ENCODE assay signal across 15 cellular contexts in the genomic region with DNA sequence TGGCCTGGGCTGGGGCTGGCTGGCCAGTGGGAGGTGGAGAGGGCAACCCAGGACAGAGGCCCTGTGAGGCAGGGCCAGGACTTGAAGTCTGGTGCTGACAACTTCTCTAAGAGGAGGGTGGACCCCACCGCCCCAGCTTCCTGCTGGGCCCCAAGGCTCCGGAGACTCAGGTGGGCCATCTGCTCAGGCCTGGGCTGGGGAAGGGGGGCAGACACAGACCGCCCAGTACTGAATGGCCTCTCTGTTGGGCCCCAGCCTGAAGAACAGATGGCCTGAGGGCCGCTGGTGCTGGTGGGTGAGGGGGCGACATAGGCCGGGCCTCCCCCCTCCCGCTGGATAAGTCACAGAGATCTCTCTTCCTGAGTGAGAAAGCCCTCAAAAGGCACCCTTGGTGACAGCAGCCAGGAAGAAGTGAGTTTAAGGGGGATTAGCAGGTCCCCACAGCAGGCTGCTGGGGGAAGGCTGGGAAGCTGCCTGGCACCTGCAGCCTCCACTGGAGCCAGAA. TPM values are rescaled to one million over a fixed set of nuclear protein-coding genes. Genes with fewer than 3 reads are reported as not detected.
A peak's percentile ranks its signal among the peaks of the same experiment; 100 is the strongest.
DNase-seq lines count a peak whose midpoint lies in the region; ATAC-seq and TF ChIP-seq lines count a peak whose summit lies in the region.
"Had no signal": no experiment of that assay in that cellular context is flagged by ENCODE, and none has a peak within 500 bp of the region (broad histone marks: within the 10 kb centered on the region; RNA-seq: fewer than 3 reads in every experiment).

No MANE protein-coding gene starts in this region.

- no peak overlapping the region for H4K8ac ChIP-seq in trophoblast cell (ENCODE audit: low read depth, low read length)

- H4K12ac ChIP-seq in trophoblast cell (ENCODE audit: low read depth, low read length): no peak overlapping the region

- no peaks in the 10 kb centered on the region for H3K9me3 Mint-ChIP-seq in WTC11
- H3K9me3 Mint-ChIP-seq: T-helper 1 cell treated with Interleukin-12 subunit alpha and Interleukin-12 subunit beta and Interleukin-4 antibody, amounts not matched to agents 30 μg/mL and 1 μg/mL, for 36 hours had no signal

- H3K36me3 ChIP-seq in left ventricle myocardium inferior (no peaks in the 10 kb centered on the region), trophoblast cell (ENCODE audit: control insufficient read depth in 1 of 2, insufficient read depth in 2 of 2, low read length in 2 of 2) (no peaks in the 10 kb centered on the region)

- H3K27ac Mint-ChIP-seq in WTC11: no peak overlapping the region
- H3K27ac Mint-ChIP-seq: T-helper 1 cell treated with Interleukin-12 subunit alpha and Interleukin-12 subunit beta and Interleukin-4 antibody, amounts not matched to agents 30 μg/mL and 1 μg/mL, for 36 hours had no signal

- no peak overlapping the region for H4K91ac ChIP-seq in trophoblast cell (ENCODE audit: low read depth, low read length)

- no peak for TF ChIP-seq CTCF in left ventricle myocardium inferior (IDR thresholded peaks at IDR 0.05; ENCODE audit: borderline replicate concordance)
- no peak for TF ChIP-seq CTCF in WTC11 (IDR thresholded peaks at IDR 0.05)

- no CpG with 5 or more reads among the region's 7 CpGs for WGBS in trophoblast cell (ENCODE audit: extremely low coverage, insufficient coverage, insufficient read length)

- no peak overlapping the region for H3K4me2 ChIP-seq in trophoblast cell (ENCODE audit: low read length)

- no peak overlapping the region for H3K14ac ChIP-seq in trophoblast cell (ENCODE audit: low read length)

- H3K27me3 Mint-ChIP-seq in WTC11 (ENCODE audit: low read depth): no peaks in the 10 kb centered on the region; the same call in 1 of the 2 replicates

- H3K18ac ChIP-seq in trophoblast cell (ENCODE audit: low read length): no peak overlapping the region

- no peak overlapping the region for H3K23ac ChIP-seq in trophoblast cell (ENCODE audit: low read length)

- H3K9ac ChIP-seq in trophoblast cell (ENCODE audit: low read length): no peak overlapping the region

- no peak overlapping the region for H2AK5ac ChIP-seq in trophoblast cell (ENCODE audit: low read length)

- H3K27ac ChIP-seq in left ventricle myocardium inferior (replicated peaks): no peak overlapping the region
- H3K27ac ChIP-seq in trophoblast cell (ENCODE audit: low read depth, low read length): no peak overlapping the region
- H3K27ac ChIP-seq: C4-2B had no signal

- no peak overlapping the region for H2BK12ac ChIP-seq in trophoblast cell (ENCODE audit: low read length)

- H2BK120ac ChIP-seq in trophoblast cell (ENCODE audit: insufficient read depth, low read length, poor library complexity): no peak overlapping the region

- H2AFZ ChIP-seq in trophoblast cell (ENCODE audit: insufficient read depth, low read length, poor library complexity): no peak overlapping the region

- ATAC-seq in Right ventricle myocardium superior (ENCODE audit: poor library complexity) (no peak), WTC11 (no peak), GM19395 (IDR thresholded peaks at IDR 0.05; ENCODE audit: unreplicated experiment) (no peak)
- ATAC-seq: GM12878, K562 had no signal

- H3K9me3 ChIP-seq in left ventricle myocardium inferior (replicated peaks): no peaks in the 10 kb centered on the region
- H3K9me3 ChIP-seq in trophoblast cell (ENCODE audit: insufficient read depth, low read depth, low read length): peaks cover 3% of the 10 kb centered on the region

- H3K79me1 ChIP-seq in trophoblast cell (ENCODE audit: low read length): no peaks in the 10 kb centered on the region

- no peaks in the 10 kb centered on the region for H3K36me3 Mint-ChIP-seq in WTC11

- no peak overlapping the region for H3K4me3 Mint-ChIP-seq in WTC11
- H3K4me3 Mint-ChIP-seq: T-helper 1 cell treated with Interleukin-12 subunit alpha and Interleukin-12 subunit beta and Interleukin-4 antibody, amounts not matched to agents 30 μg/mL and 1 μg/mL, for 36 hours had no signal

- H3K4ac ChIP-seq in trophoblast cell (ENCODE audit: low read depth, low read length): no peak overlapping the region

- POLR2A ChIA-PET in WTC11 (lab: Charles Lee): no interaction called here

- CTCF ChIA-PET in WTC11 (lab: Charles Lee): interaction anchor here (0.6 to 4.5 kb wide), 10 partner anchors 14 to 177 kb away, joined by 3 to 36 read pairs (median 4); no protein-coding TSS in a partner anchor

- DNase-seq in Right ventricle myocardium superior (peak; percentile 15), left ventricle myocardium inferior (no peak), NCI-H524 (lab: John Stamatoyannopoulos, UW) (peak; percentile 97), WTC11 (ENCODE audit: low spot score) (no peak), trophoblast cell (no peak), NCI-H2081 (lab: John Stamatoyannopoulos, UW) (no peak)
- DNase-seq in activated naive CD4-positive, alpha-beta T cell treated with Interleukin-2 at 50 U/mL for 16 hours: no peak
- DNase-seq: NCI-H1105 treated with DMSO at 0.1 percent for 48 hours, NCI-H1694, RPMI8226 had no signal

- H3K27me3 ChIP-seq in left ventricle myocardium inferior (ENCODE audit: low read depth): no peaks in the 10 kb centered on the region
- H3K27me3 ChIP-seq in trophoblast cell (ENCODE audit: insufficient read depth, low read length): no peaks in the 10 kb centered on the region

- intact Hi-C loops in Right ventricle myocardium superior (cut with DNase I) (no loop called here), left ventricle myocardium inferior (cut with micrococcal nuclease) (no loop called here)

- H3K4me1 ChIP-seq in left ventricle myocardium inferior (no peaks in the 10 kb centered on the region), trophoblast cell (ENCODE audit: control insufficient read depth in 1 of 2, insufficient read depth in 2 of 2, low read length in 2 of 2) (no peaks in the 10 kb centered on the region)

- H3K4me1 Mint-ChIP-seq in WTC11: peaks cover 62% of the 10 kb centered on the region

- H3K4me3 ChIP-seq in left ventricle myocardium inferior (no peak overlapping the region), trophoblast cell (ENCODE audit: low read depth, low read length) (peak overlapping the region; percentile 41)
- H3K4me3 ChIP-seq: GM12878, K562 had no signal

- no peak overlapping the region for H2BK5ac ChIP-seq in trophoblast cell (ENCODE audit: low read depth, low read length, poor library complexity)

- no peaks in the 10 kb centered on the region for H3K79me2 ChIP-seq in trophoblast cell (ENCODE audit: control insufficient read depth, insufficient read depth, low read length, poor library complexity)

TF ChIP-seq in WTC11, 78 proteins besides CTCF, POLR2A, EP300 and RAD21:
- TF ChIP-seq CREM (CRISPR knock-in tag; IDR thresholded peaks at IDR 0.05) (no peak), ZNF423 (CRISPR knock-in tag; IDR thresholded peaks at IDR 0.05) (peak; percentile 0; the same call in 1 of the 2 replicates), FOXJ3 (CRISPR knock-in tag; IDR thresholded peaks at IDR 0.05; ENCODE audit: borderline replicate concordance) (no peak)
- TF ChIP-seq, protein P1, sequence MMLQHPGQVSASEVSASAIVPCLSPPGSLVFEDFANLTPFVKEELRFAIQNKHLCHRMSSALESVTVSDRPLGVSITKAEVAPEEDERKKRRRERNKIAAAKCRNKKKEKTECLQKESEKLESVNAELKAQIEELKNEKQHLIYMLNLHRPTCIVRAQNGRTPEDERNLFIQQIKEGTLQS (CRISPR knock-in tag; conservative IDR thresholded peaks at IDR 0.05): no peak
- TF ChIP-seq, protein P2, sequence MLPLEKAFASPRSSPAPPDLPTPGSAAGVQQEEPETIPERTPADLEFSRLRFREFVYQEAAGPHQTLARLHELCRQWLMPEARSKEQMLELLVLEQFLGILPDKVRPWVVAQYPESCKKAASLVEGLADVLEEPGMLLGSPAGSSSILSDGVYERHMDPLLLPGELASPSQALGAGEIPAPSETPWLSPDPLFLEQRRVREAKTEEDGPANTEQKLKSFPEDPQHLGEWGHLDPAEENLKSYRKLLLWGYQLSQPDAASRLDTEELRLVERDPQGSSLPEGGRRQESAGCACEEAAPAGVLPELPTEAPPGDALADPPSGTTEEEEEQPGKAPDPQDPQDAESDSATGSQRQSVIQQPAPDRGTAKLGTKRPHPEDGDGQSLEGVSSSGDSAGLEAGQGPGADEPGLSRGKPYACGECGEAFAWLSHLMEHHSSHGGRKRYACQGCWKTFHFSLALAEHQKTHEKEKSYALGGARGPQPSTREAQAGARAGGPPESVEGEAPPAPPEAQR (CRISPR knock-in tag; IDR thresholded peaks at IDR 0.05): no peak
TF ChIP-seq in WTC11: peak in this region for 1.

RNA-seq across cellular contexts. Expression of a gene that starts 12.4 kb away (rescaled TPM):
- total RNA-seq in Right ventricle myocardium superior (47.4 TPM), left ventricle myocardium inferior (39.4 TPM), WTC11 (2021) (42.4 to 44.2 TPM (median 42.9 TPM) in 3 replicates)
- polyA plus RNA-seq in trophoblast cell (2013): 39.8 and 41.5 TPM in 2 replicates

Comparison
In these comparisons a context has a peak if more than half of its experiments do, and no peak if none do; other contexts are left out.
1. DNase-seq: peak in Right ventricle myocardium superior (single experiment) and NCI-H524 (2 of 2); none in left ventricle myocardium inferior (single experiment), WTC11 (single experiment), trophoblast cell (0 of 2), NCI-H2081 (0 of 2) and activated naive CD4-positive, alpha-beta T cell treated with Interleukin-2 at 50 U/mL for 16 hours (single experiment).